8 cellular contexts compared by ENCODE assay signal in the genomic region with DNA sequence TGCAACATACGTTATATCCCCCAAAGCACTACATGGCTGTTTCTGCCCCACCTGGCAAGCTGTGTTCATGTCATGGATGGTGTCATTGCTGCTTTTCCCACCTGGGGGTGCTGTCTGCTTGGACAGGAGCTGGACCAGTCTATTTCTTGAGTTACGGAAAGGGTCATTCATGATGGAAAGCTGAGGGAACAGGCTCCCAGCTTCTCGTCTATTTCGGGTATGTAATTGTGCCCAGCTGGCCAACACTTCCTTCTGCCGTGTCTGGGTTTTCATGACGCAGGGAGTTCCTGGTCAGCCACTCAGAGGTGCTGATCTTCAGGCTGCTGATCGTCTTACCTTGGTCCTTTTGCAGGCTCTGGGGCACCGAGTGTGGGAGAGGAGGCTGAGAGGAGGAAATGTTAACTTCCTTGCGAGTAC. TPM values are rescaled to one million over a fixed set of nuclear protein-coding genes. Genes with fewer than 3 reads are reported as not detected.
DNase-seq lines count a peak whose midpoint lies in the region; ATAC-seq and TF ChIP-seq lines count a peak whose summit lies in the region.

No MANE protein-coding gene starts in this region.

- H3K4me3 Mint-ChIP-seq in nephron (no peak overlapping the region), T-cell (no peak overlapping the region)

- CTCF ChIA-PET in T-cell (lab: Charles Lee), result interaction anchor here in 1 of 2 donors (1.1 kb wide), 1 partner anchor 11 kb away, joined by 3 read pairs; no protein-coding TSS in a partner anchor

- H3K9me3 Mint-ChIP-seq in nephron (no peaks in the 10 kb centered on the region), T-cell (no peaks in the 10 kb centered on the region)

- H3K27me3 Mint-ChIP-seq in nephron (ENCODE audit: low read depth) (peaks cover 17% of the 10 kb centered on the region), T-cell (peaks cover 25 to 37% of the 10 kb centered on the region in 2 donors)

- H3K9ac ChIP-seq in OCI-LY3 (ENCODE audit: low read length), result no peak overlapping the region

- ATAC-seq in T-cell (replicated peaks in 1 of 4), result no peak
- ATAC-seq in GM18498 (IDR thresholded peaks at IDR 0.05; ENCODE audit: unreplicated experiment), result no peak
- no peak for ATAC-seq in GM21717 (IDR thresholded peaks at IDR 0.05; ENCODE audit: unreplicated experiment)

- H3K4me1 ChIP-seq in OCI-LY3 (ENCODE audit: low read length), result peaks cover 40% of the 10 kb centered on the region

- H3K4me1 Mint-ChIP-seq in nephron, result peaks cover 28% of the 10 kb centered on the region
- peaks cover 0 to 6% (median 1%) of the 10 kb centered on the region in 3 donors for H3K4me1 Mint-ChIP-seq in T-cell

- DNase-seq in epithelial cell of proximal tubule (ENCODE audit: low read depth) (no peak), T-cell (no peak)

- peaks cover 18% of the 10 kb centered on the region for H3K27me3 ChIP-seq in OCI-LY3 (ENCODE audit: low read depth, low read length)

- H3K36me3 Mint-ChIP-seq in nephron (ENCODE audit: low read depth), result no peaks in the 10 kb centered on the region
- no peaks in the 10 kb centered on the region for H3K36me3 Mint-ChIP-seq in T-cell

- H3K9me3 ChIP-seq in OCI-LY3 (ENCODE audit: insufficient read depth, low read length), result no peaks in the 10 kb centered on the region

- no peaks in the 10 kb centered on the region for H4K20me1 ChIP-seq in OCI-LY3 (ENCODE audit: insufficient read depth, low read length)

- no peaks in the 10 kb centered on the region for H3K79me2 ChIP-seq in OCI-LY3 (ENCODE audit: low read length)

- no peaks in the 10 kb centered on the region for H3K36me3 ChIP-seq in OCI-LY3 (replicated peaks; ENCODE audit: low read depth, low read length)

- POLR2A ChIA-PET in T-cell (lab: Charles Lee), result no interaction called here

- H3K27ac ChIP-seq in 22Rv1 (no peak overlapping the region), OCI-LY3 (ENCODE audit: low read length) (no peak overlapping the region)

- H3K4me3 ChIP-seq in OCI-LY3 (ENCODE audit: low read length), result peak overlapping the region; percentile 63
- H3K4me3 ChIP-seq in epithelial cell of proximal tubule (ENCODE audit: low read depth, low read length), result no peak overlapping the region

- peak overlapping the region; percentile 61 for H3K4me2 ChIP-seq in OCI-LY3 (ENCODE audit: low read length)

- TF ChIP-seq CTCF in 22Rv1 (IDR thresholded peaks at IDR 0.05), result peak; percentile 81
- TF ChIP-seq CTCF in GM12873 (IDR thresholded peaks at IDR 0.05; ENCODE audit: insufficient read depth, low read depth, low read length, missing control alignments), result peak; percentile 73
- peak; percentile 84 for TF ChIP-seq CTCF in OCI-LY3 (IDR thresholded peaks at IDR 0.05; ENCODE audit: low read depth, low read length)
- TF ChIP-seq CTCF in epithelial cell of proximal tubule (conservative IDR thresholded peaks at IDR 0.05; ENCODE audit: low read depth, low read length), result peak; percentile 97
- peak; percentile 60 to 69 (median 60) for TF ChIP-seq CTCF in nephron (IDR thresholded peaks at IDR 0.05; ENCODE audit: unreplicated experiment in 3 of 3)

- H2AFZ ChIP-seq in OCI-LY3 (ENCODE audit: low read depth, low read length), result no peak overlapping the region

- H3K27ac Mint-ChIP-seq in nephron (no peak overlapping the region), T-cell (no peak overlapping the region)

RNA-seq across cellular contexts. Expression of gene BTBD16, which starts 8.6 kb away (rescaled TPM):
- total RNA-seq in epithelial cell of proximal tubule (0.51 and 1.3 TPM in 2 replicates), T-cell (not detected)
